Comparison of ENCODE assay signal across 12 cellular contexts in genomic region chr3:57942872-57943283, GRCh38.
DNase-seq lines count a peak whose midpoint lies in the region; ATAC-seq and TF ChIP-seq lines count a peak whose summit lies in the region.
"Had no signal": no experiment of that assay in that cellular context is flagged by ENCODE, and none has a peak within 500 bp of the region (broad histone marks: within the 10 kb centered on the region; RNA-seq: fewer than 3 reads in every experiment).

No MANE protein-coding gene starts in this region.

- peaks cover 2% of the 10 kb centered on the region for H3K27me3 Mint-ChIP-seq in endothelial cell (ENCODE audit: unreplicated experiment)
- H3K27me3 Mint-ChIP-seq: CD4-positive, CD25-positive, alpha-beta regulatory T cell had no signal

- CTCF ChIA-PET in PC-9 (lab: Charles Lee) = interaction anchor here (0.6 kb wide), 1 partner anchor 358 kb away, joined by 3 read pairs; no protein-coding TSS in a partner anchor

- no peaks in the 10 kb centered on the region for H3K9me2 ChIP-seq in PC-9 (ENCODE audit: insufficient read depth)

- H3K79me2 ChIP-seq in PC-9 (ENCODE audit: low read depth) = no peaks in the 10 kb centered on the region

- no peak for TF ChIP-seq CTCF in C4-2B (conservative IDR thresholded peaks at IDR 0.05)
- TF ChIP-seq CTCF in PC-9 (conservative IDR thresholded peaks at IDR 0.05) = no peak
- no peak for TF ChIP-seq CTCF in endothelial cell (IDR thresholded peaks at IDR 0.05; ENCODE audit: unreplicated experiment)

- peaks cover 8% of the 10 kb centered on the region for H3K36me3 Mint-ChIP-seq in endothelial cell (ENCODE audit: low read depth, unreplicated experiment)
- H3K36me3 Mint-ChIP-seq: CD4-positive, CD25-positive, alpha-beta regulatory T cell had no signal

- H3K27me3 ChIP-seq in PC-9 (ENCODE audit: insufficient read depth, low read depth) (no peaks in the 10 kb centered on the region), rectal smooth muscle tissue (ENCODE audit: control insufficient read depth, insufficient read depth, low read length) (no peaks in the 10 kb centered on the region)

- H3K27ac ChIP-seq in C4-2B = peak overlapping the region; percentile 63
- no peak overlapping the region for H3K27ac ChIP-seq in PC-9
- H3K27ac ChIP-seq in rectal smooth muscle tissue (ENCODE audit: low read depth, low read length) = peak overlapping the region; percentile 82

- ATAC-seq in Right ventricle myocardium superior (ENCODE audit: poor library complexity) (peak; percentile 73), HG03442 (IDR thresholded peaks at IDR 0.05; ENCODE audit: unreplicated experiment) (no peak), GM19023 (IDR thresholded peaks at IDR 0.05; ENCODE audit: unreplicated experiment) (no peak)

- H3K9ac ChIP-seq in rectal smooth muscle tissue (ENCODE audit: low read length) = no peak overlapping the region

- DNase-seq in PC-9 = peak; percentile 52 to 72
- peak; percentile 52 for DNase-seq in Right ventricle myocardium superior
- no peak for DNase-seq in SKM-1 treated with dmso at 0.1 percent for 144 hours (lab: John Stamatoyannopoulos, UW; ENCODE audit: unreplicated experiment)
- no peak for DNase-seq in endothelial cell (ENCODE audit: low spot score)
- DNase-seq: activated CD4-positive, alpha-beta T cell treated with anti-CD3 and anti-CD28 coated beads, Interleukin-2, amount 50 U/mL, for 4 hours; activated naive CD4-positive, alpha-beta T cell; CD4-positive, CD25-positive, alpha-beta regulatory T cell had no signal

- no peaks in the 10 kb centered on the region for H3K9me3 ChIP-seq in PC-9 (ENCODE audit: insufficient read depth, low read depth)

- POLR2A ChIA-PET in PC-9 (lab: Charles Lee; ENCODE audit: unreplicated experiment) = no interaction called here

- H3K36me3 ChIP-seq in PC-9 (ENCODE audit: low read depth) = no peaks in the 10 kb centered on the region
- no peaks in the 10 kb centered on the region for H3K36me3 ChIP-seq in rectal smooth muscle tissue (ENCODE audit: control insufficient read depth, insufficient read depth, low read length)

- H3K27ac Mint-ChIP-seq in endothelial cell (ENCODE audit: unreplicated experiment) = no peak overlapping the region
- H3K27ac Mint-ChIP-seq: CD4-positive, CD25-positive, alpha-beta regulatory T cell had no signal

- H2AFZ ChIP-seq in PC-9 = no peak overlapping the region

- intact Hi-C loops in PC-9 (cut with micrococcal nuclease; ENCODE audit: unreplicated experiment) (no loop called here), Right ventricle myocardium superior (cut with DNase I) (no loop called here)

- BruUV-seq in PC-9 (replicated peaks; lab: Mats Ljungman, UMichigan) = no TSS peak

- H4K20me1 ChIP-seq in PC-9 (ENCODE audit: insufficient read depth) = no peaks in the 10 kb centered on the region

- H3K4me2 ChIP-seq in PC-9 = no peak overlapping the region

- no peaks in the 10 kb centered on the region for H3K9me3 Mint-ChIP-seq in endothelial cell (ENCODE audit: unreplicated experiment)

- H3K4me1 Mint-ChIP-seq in endothelial cell (ENCODE audit: unreplicated experiment) = peaks cover 2% of the 10 kb centered on the region

- H3F3A ChIP-seq in PC-9 (ENCODE audit: insufficient read depth, low read depth) = peaks cover 6% of the 10 kb centered on the region; the same call in 1 of the 2 replicates

- H3K4me3 Mint-ChIP-seq in endothelial cell (ENCODE audit: unreplicated experiment) = no peak overlapping the region
- H3K4me3 Mint-ChIP-seq: CD4-positive, CD25-positive, alpha-beta regulatory T cell; neural crest cell had no signal

- H3K4me1 ChIP-seq in PC-9 (replicated peaks; ENCODE audit: insufficient read depth) (0 out of 2 replicates have a peak, but pooled peaks cover 5% of the 10 kb centered on the region), rectal smooth muscle tissue (ENCODE audit: control insufficient read depth, insufficient read depth, low read length) (peaks cover 23% of the 10 kb centered on the region)

- no peak overlapping the region for H3K4me3 ChIP-seq in PC-9
- no peak overlapping the region for H3K4me3 ChIP-seq in rectal smooth muscle tissue (ENCODE audit: low read length)

Comparison
In these comparisons a context has a peak if more than half of its experiments do, and no peak if none do; other contexts are left out.
1. DNase-seq: peak in PC-9 (2 of 2) and Right ventricle myocardium superior (single experiment); none in SKM-1 treated with dmso at 0.1 percent for 144 hours (single experiment) and endothelial cell (single experiment).